ENCODE assay signal across 34 cellular contexts in genomic region chr15:42087460-42087859, GRCh38. TPM values are rescaled to one million over a fixed set of nuclear protein-coding genes. Genes with fewer than 3 reads are reported as not detected.
"Had no signal": no experiment of that assay in that cellular context is flagged by ENCODE, and none has a peak within 500 bp of the region (broad histone marks: within the 10 kb centered on the region; RNA-seq: fewer than 3 reads in every experiment).

No MANE protein-coding gene starts in this region.

- H3K4me3 Mint-ChIP-seq: activated B cell treated with CpG ODN at 0.5 μM for 24 hours; activated CD4-positive, alpha-beta memory T cell treated with anti-CD3 and anti-CD28 coated beads for 36 hours; activated CD4-positive, alpha-beta T cell treated with anti-CD3 and anti-CD28 coated beads, Interleukin-2, amount 10 ng/mL, durations not matched to agents 24 days and 14 days; activated CD8-positive, alpha-beta memory T cell treated with anti-CD3 and anti-CD28 coated beads, Interleukin-2, amount 10 ng/mL, durations not matched to agents 7 days and 5 days; activated CD8-positive, alpha-beta T cell treated with anti-CD3 and anti-CD28 coated beads, Interleukin-2, amount 10 ng/mL, durations not matched to agents 7 days and 5 days; activated naive CD8-positive, alpha-beta T cell; activated T-cell treated with anti-CD3 and anti-CD28 coated beads, Interleukin-2, amount 50 U/mL, for 24 hours; activated T-cell treated with anti-CD3 and anti-CD28 coated beads, Interleukin-2, amount 50 U/mL, for 72 hours; effector memory CD8-positive, alpha-beta T cell; T-helper 2 cell treated with Interferon-gamma antibody and Interleukin-4, amounts not matched to agents 5 μg/mL and 100 μg/mL, for 36 hours had no signal

- ATAC-seq: activated CD4-positive, CD25-positive, alpha-beta regulatory T cell treated with anti-CD3 and anti-CD28 coated beads, Interleukin-2, amount 50 U/mL, for 24 hours; activated CD8-positive, alpha-beta memory T cell treated with anti-CD3 and anti-CD28 coated beads, Interleukin-2, amount 10 ng/mL, durations not matched to agents 7 days and 5 days; activated CD8-positive, alpha-beta T cell treated with anti-CD3 and anti-CD28 coated beads, Interleukin-2, amount 10 ng/mL, durations not matched to agents 7 days and 5 days; activated T-cell treated with anti-CD3 and anti-CD28 coated beads, Interleukin-2, amount 50 U/mL, for 72 hours; body of pancreas; effector memory CD8-positive, alpha-beta T cell; foreskin keratinocyte; gastrocnemius medialis; T-helper 17 cell had no signal

- H3K9me3 ChIP-seq: body of pancreas, esophagus muscularis mucosa, gastrocnemius medialis, heart left ventricle had no signal

- H3K27ac ChIP-seq: body of pancreas, esophagus muscularis mucosa, foreskin keratinocyte, gastrocnemius medialis, heart left ventricle, WERI-Rb-1 had no signal

- DNase-seq: activated B cell treated with CpG ODN at 0.5 μM for 24 hours; activated CD4-positive, alpha-beta memory T cell treated with anti-CD3 and anti-CD28 coated beads for 36 hours; activated CD4-positive, alpha-beta T cell treated with anti-CD3 and anti-CD28 coated beads, Interleukin-2, amount 10 ng/mL, durations not matched to agents 24 days and 14 days; activated CD8-positive, alpha-beta memory T cell treated with anti-CD3 and anti-CD28 coated beads, Interleukin-2, amount 10 ng/mL, durations not matched to agents 7 days and 5 days; activated CD8-positive, alpha-beta memory T cell treated with anti-CD3 and anti-CD28 coated beads, Interleukin-2, amount 50 U/mL, for 4 hours; activated CD8-positive, alpha-beta T cell treated with anti-CD3 and anti-CD28 coated beads, Interleukin-2, amount 10 ng/mL, durations not matched to agents 7 days and 5 days; activated gamma-delta T cell treated with Interleukin-2 at 50 U/mL for 16 hours; activated naive CD4-positive, alpha-beta T cell treated with anti-CD3 and anti-CD28 coated beads, Interleukin-2, amount 50 U/mL, for 16 hours; activated naive CD4-positive, alpha-beta T cell treated with Interleukin-2 at 50 U/mL for 16 hours; activated T-cell treated with anti-CD3 and anti-CD28 coated beads, Interleukin-2, amount 50 U/mL, for 24 hours; activated T-cell treated with anti-CD3 and anti-CD28 coated beads, Interleukin-2, amount 50 U/mL, for 72 hours; amygdala; aorta; body of pancreas; caudate nucleus; cortex of kidney; dermis blood vessel endothelial cell; effector CD4-positive, alpha-beta T cell; effector memory CD8-positive, alpha-beta T cell; erythroblast; foreskin keratinocyte; gastrocnemius medialis; glutamatergic neuron; heart left ventricle; T-helper 1 cell; T-helper 17 cell; T1000; WERI-Rb-1 had no signal

- H3K36me3 Mint-ChIP-seq: activated CD4-positive, alpha-beta memory T cell treated with anti-CD3 and anti-CD28 coated beads for 36 hours; activated CD8-positive, alpha-beta memory T cell treated with anti-CD3 and anti-CD28 coated beads, Interleukin-2, amount 10 ng/mL, durations not matched to agents 7 days and 5 days; activated naive CD8-positive, alpha-beta T cell had no signal

- H3K27me3 ChIP-seq: body of pancreas, foreskin keratinocyte, gastrocnemius medialis had no signal

- H3K4me3 ChIP-seq: body of pancreas, esophagus muscularis mucosa, gastrocnemius medialis, heart left ventricle had no signal

- H3K36me3 ChIP-seq: esophagus muscularis mucosa, gastrocnemius medialis, heart left ventricle, WERI-Rb-1 had no signal

- H3K27ac Mint-ChIP-seq: activated B cell treated with CpG ODN at 0.5 μM for 24 hours; activated CD4-positive, alpha-beta memory T cell treated with anti-CD3 and anti-CD28 coated beads for 36 hours; activated CD4-positive, alpha-beta T cell treated with anti-CD3 and anti-CD28 coated beads, Interleukin-2, amount 10 ng/mL, durations not matched to agents 24 days and 14 days; activated CD8-positive, alpha-beta memory T cell treated with anti-CD3 and anti-CD28 coated beads, Interleukin-2, amount 10 ng/mL, durations not matched to agents 7 days and 5 days; activated CD8-positive, alpha-beta T cell treated with anti-CD3 and anti-CD28 coated beads, Interleukin-2, amount 10 ng/mL, durations not matched to agents 7 days and 5 days; activated naive CD8-positive, alpha-beta T cell; activated T-cell treated with anti-CD3 and anti-CD28 coated beads, Interleukin-2, amount 50 U/mL, for 24 hours; activated T-cell treated with anti-CD3 and anti-CD28 coated beads, Interleukin-2, amount 50 U/mL, for 72 hours; effector memory CD8-positive, alpha-beta T cell; T-helper 17 cell; T-helper 2 cell treated with Interferon-gamma antibody and Interleukin-4, amounts not matched to agents 5 μg/mL and 100 μg/mL, for 36 hours had no signal

- H3K9me3 Mint-ChIP-seq: activated B cell treated with CpG ODN at 0.5 μM for 24 hours; activated CD4-positive, alpha-beta memory T cell treated with anti-CD3 and anti-CD28 coated beads for 36 hours; activated CD4-positive, alpha-beta T cell treated with anti-CD3 and anti-CD28 coated beads, Interleukin-2, amount 10 ng/mL, durations not matched to agents 24 days and 14 days; activated T-cell treated with anti-CD3 and anti-CD28 coated beads, Interleukin-2, amount 50 U/mL, for 24 hours; activated T-cell treated with anti-CD3 and anti-CD28 coated beads, Interleukin-2, amount 50 U/mL, for 72 hours; effector memory CD8-positive, alpha-beta T cell; T-helper 2 cell treated with Interferon-gamma antibody and Interleukin-4, amounts not matched to agents 5 μg/mL and 100 μg/mL, for 36 hours had no signal

RNA-seq across cellular contexts. Expression of gene PLA2G4D, which starts 6.9 kb away (rescaled TPM):
- total RNA-seq: activated B cell treated with CpG ODN at 0.5 μM for 24 hours; activated CD4-positive, alpha-beta memory T cell treated with anti-CD3 and anti-CD28 coated beads for 36 hours; activated CD4-positive, alpha-beta T cell treated with anti-CD3 and anti-CD28 coated beads, Interleukin-2, amount 10 ng/mL, durations not matched to agents 24 days and 14 days; activated CD8-positive, alpha-beta memory T cell treated with anti-CD3 and anti-CD28 coated beads for 36 hours; activated CD8-positive, alpha-beta memory T cell treated with anti-CD3 and anti-CD28 coated beads, Interleukin-2, amount 10 ng/mL, durations not matched to agents 7 days and 5 days; activated CD8-positive, alpha-beta T cell treated with anti-CD3 and anti-CD28 coated beads, Interleukin-2, amount 10 ng/mL, durations not matched to agents 7 days and 5 days; activated T-cell treated with anti-CD3 and anti-CD28 coated beads, Interleukin-2, amount 50 U/mL, for 72 hours; aorta; body of pancreas; chondrocyte; esophagus muscularis mucosa; heart left ventricle; T-helper 17 cell had no signal
- polyA plus RNA-seq: aorta, heart left ventricle had no signal
